1 cellular context compared by ENCODE assay signal in the genomic region with DNA sequence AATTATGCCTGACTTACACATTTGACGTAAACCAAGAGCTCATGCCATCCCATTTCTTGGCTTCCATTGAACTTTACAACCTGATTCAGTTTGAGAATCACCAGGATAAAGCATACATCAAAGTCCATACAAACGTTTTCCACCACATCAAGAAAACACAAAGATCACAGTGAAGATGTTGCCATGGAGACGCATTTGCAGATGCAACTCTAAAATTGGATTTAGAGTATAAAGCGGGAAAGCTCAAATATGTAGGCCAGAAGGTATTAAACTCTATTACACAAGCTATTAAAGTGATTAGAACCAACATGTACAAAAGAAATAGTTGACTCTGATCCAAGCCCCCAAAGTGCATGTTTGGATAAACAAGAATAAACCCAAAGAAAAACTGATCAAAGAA.
A peak's percentile ranks its signal among the peaks of the same experiment; 100 is the strongest.
TF ChIP-seq lines count a peak whose summit lies in the region.

No MANE protein-coding gene starts in this region.

TF ChIP-seq in K562, 482 proteins besides CTCF, POLR2A, EP300 and RAD21:
- TF ChIP-seq ZNF12 (CRISPR knock-in tag; IDR thresholded peaks at IDR 0.05) = no peak
- TF ChIP-seq RFX1 (IDR thresholded peaks at IDR 0.05) = peak; percentile 68
- no peak for TF ChIP-seq SP1 (CRISPR knock-in tag; IDR thresholded peaks at IDR 0.05)
TF ChIP-seq in K562: peak in this region for 1.
